ENCODE assay signal across 23 cellular contexts in the genomic region with DNA sequence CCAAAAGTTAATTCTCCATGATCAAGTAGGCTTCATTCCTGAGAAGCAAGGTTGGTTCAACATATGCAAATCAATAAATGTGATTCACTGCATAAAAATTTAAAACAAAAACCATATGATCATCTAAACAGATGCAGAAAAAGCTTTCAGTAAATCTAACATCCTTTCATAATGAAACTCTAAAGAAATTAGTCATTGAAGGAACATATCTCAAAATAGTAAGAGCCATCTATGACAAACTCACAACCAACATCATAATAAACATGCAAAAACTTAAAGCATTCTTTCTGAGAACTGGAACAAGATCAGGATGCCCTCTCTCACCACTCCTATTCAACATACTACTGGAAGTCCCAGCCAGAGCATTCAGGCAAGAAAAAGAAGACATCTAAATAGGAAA.
"Had no signal": no experiment of that assay in that cellular context is flagged by ENCODE, and none has a peak within 500 bp of the region (broad histone marks: within the 10 kb centered on the region; RNA-seq: fewer than 3 reads in every experiment).

No MANE protein-coding gene starts in this region.

- H3K27me3 ChIP-seq: brain microvascular endothelial cell, neural progenitor cell, sigmoid colon, vagina had no signal

- H3K27ac Mint-ChIP-seq: activated B cell treated with CpG ODN at 0.5 μM for 24 hours; effector memory CD8-positive, alpha-beta T cell; naive thymus-derived CD8-positive, alpha-beta T cell; neural progenitor cell; T-helper 17 cell; type B pancreatic cell had no signal

- H3K4me3 Mint-ChIP-seq: activated B cell treated with CpG ODN at 0.5 μM for 24 hours; central memory CD8-positive, alpha-beta T cell; effector memory CD8-positive, alpha-beta T cell; naive thymus-derived CD8-positive, alpha-beta T cell; neural progenitor cell; T-helper 17 cell; type B pancreatic cell had no signal

- DNase-seq: activated B cell treated with CpG ODN at 0.5 μM for 24 hours; activated CD4-positive, alpha-beta T cell treated with anti-CD3 and anti-CD28 coated beads for 48 hours; activated CD8-positive, alpha-beta memory T cell treated with anti-CD3 and anti-CD28 coated beads for 24 hours; activated CD8-positive, alpha-beta memory T cell treated with anti-CD3 and anti-CD28 coated beads, Interleukin-2, amount 50 U/mL, for 4 hours; aorta; brain microvascular endothelial cell; effector memory CD8-positive, alpha-beta T cell; foreskin melanocyte; naive thymus-derived CD8-positive, alpha-beta T cell; posterior cingulate gyrus; sigmoid colon; stimulated activated CD4-positive, alpha-beta T cell treated with anti-CD3 and anti-CD28 coated beads, Interleukin-2, amount 100 ng/mL, for 48 hours; stimulated activated CD8-positive, alpha-beta memory T cell treated with anti-CD3 and anti-CD28 coated beads, Interleukin-4, amount 100 ng/mL, for 48 hours; stimulated activated naive CD4-positive, alpha-beta T cell; SW 1271; T-helper 17 cell had no signal

- H3K36me3 Mint-ChIP-seq: neural progenitor cell, type B pancreatic cell had no signal

- H3K36me3 ChIP-seq: brain microvascular endothelial cell, neural progenitor cell, sigmoid colon, thoracic aorta, vagina had no signal

- H3K4me3 ChIP-seq: lung, neural progenitor cell, sigmoid colon, thoracic aorta, vagina had no signal

- H3K9me3 ChIP-seq: vagina had no signal

- H3K4me2 ChIP-seq: neural progenitor cell had no signal

- H3K27me3 Mint-ChIP-seq: activated B cell treated with CpG ODN at 0.5 μM for 24 hours; central memory CD8-positive, alpha-beta T cell had no signal

- H2AFZ ChIP-seq: neural progenitor cell had no signal

- H3K4me1 ChIP-seq: neural progenitor cell, sigmoid colon, vagina had no signal

- ATAC-seq: effector memory CD8-positive, alpha-beta T cell; left lobe of liver; naive thymus-derived CD8-positive, alpha-beta T cell; T-helper 17 cell had no signal

- H3K9ac ChIP-seq: neural progenitor cell had no signal

- H3K4me1 Mint-ChIP-seq: activated B cell treated with CpG ODN at 0.5 μM for 24 hours; central memory CD8-positive, alpha-beta T cell; naive thymus-derived CD8-positive, alpha-beta T cell; neural progenitor cell; T-helper 17 cell had no signal

- H3K9me3 Mint-ChIP-seq: central memory CD8-positive, alpha-beta T cell; type B pancreatic cell had no signal

- H3K27ac ChIP-seq: brain microvascular endothelial cell, neural progenitor cell, sigmoid colon, thoracic aorta, vagina had no signal
